In genomic region chr5:140178082-140178410, GRCh38 we compare ENCODE assay signal across 16 cellular contexts. TPM values are rescaled to one million over a fixed set of nuclear protein-coding genes. Genes with fewer than 3 reads are reported as not detected.
A peak's percentile ranks its signal among the peaks of the same experiment; 100 is the strongest.
DNase-seq lines count a peak whose midpoint lies in the region; ATAC-seq and TF ChIP-seq lines count a peak whose summit lies in the region.
"Had no signal": no experiment of that assay in that cellular context is flagged by ENCODE, and none has a peak within 500 bp of the region (broad histone marks: within the 10 kb centered on the region; RNA-seq: fewer than 3 reads in every experiment).

No MANE protein-coding gene starts in this region.

- H3K9ac ChIP-seq in mucosa of stomach (ENCODE audit: low read length) (peak overlapping the region; percentile 99), subcutaneous abdominal adipose tissue (ENCODE audit: low read length in 5 of 5) (peak overlapping the region; percentile 39 to 92 (median 57))

- no peak for TF ChIP-seq CTCF in Calu3 (IDR thresholded peaks at IDR 0.05; ENCODE audit: unreplicated experiment)
- no peak for TF ChIP-seq CTCF in body of pancreas (IDR thresholded peaks at IDR 0.05)

- H3K36me3 Mint-ChIP-seq in Calu3 (ENCODE audit: insufficient read depth, unreplicated experiment) = peaks cover 62% of the 10 kb centered on the region
- H3K36me3 Mint-ChIP-seq: T-cell had no signal

- H3K36me3 ChIP-seq in body of pancreas (replicated peaks in 1 of 2; ENCODE audit: insufficient read depth in 1 of 2, low read depth in 2 of 2) (no peaks in the 10 kb centered on the region), mucosa of stomach (ENCODE audit: control insufficient read depth, insufficient read depth, low read length) (no peaks in the 10 kb centered on the region), subcutaneous abdominal adipose tissue (ENCODE audit: control insufficient read depth in 5 of 5, insufficient read depth in 5 of 5, low read length in 5 of 5) (peaks cover 0 to 3% (median 0%) of the 10 kb centered on the region in 5 donors)

- 7 to 17% methylated on average over 1 of the region's 1 CpG for WGBS in body of pancreas, 2 donors

- BruUV-seq in Calu3 (replicated peaks; lab: Mats Ljungman, UMichigan) = no TSS peak

- H3K27me3 ChIP-seq in body of pancreas (no peaks in the 10 kb centered on the region), mucosa of stomach (ENCODE audit: control insufficient read depth, insufficient read depth, low read length) (no peaks in the 10 kb centered on the region), subcutaneous abdominal adipose tissue (ENCODE audit: control insufficient read depth in 5 of 5, insufficient read depth in 4 of 5, low read length in 5 of 5) (no peaks in the 10 kb centered on the region)

- no peaks in the 10 kb centered on the region for H3K9me3 Mint-ChIP-seq in Calu3 (ENCODE audit: low read depth, unreplicated experiment)
- H3K9me3 Mint-ChIP-seq: memory B cell, T-cell had no signal

- CTCF ChIA-PET in Calu3 (lab: Charles Lee) = interaction anchor here (0.6 to 0.9 kb wide), 3 partner anchors 10 to 97 kb away, joined by 3 to 4 read pairs (median 3); no protein-coding TSS in a partner anchor

- peaks cover 70% of the 10 kb centered on the region for H3K4me1 ChIP-seq in body of pancreas
- peaks cover 53% of the 10 kb centered on the region for H3K4me1 ChIP-seq in mucosa of stomach (ENCODE audit: control insufficient read depth, insufficient read depth, low read length)
- H3K4me1 ChIP-seq in subcutaneous abdominal adipose tissue (ENCODE audit: control insufficient read depth in 5 of 5, insufficient read depth in 5 of 5, low read length in 5 of 5) = peaks cover 2 to 65% (median 63%) of the 10 kb centered on the region in 5 donors

- no peak overlapping the region for H3K4me3 ChIP-seq in body of pancreas
- peak overlapping the region; percentile 56 for H3K4me3 ChIP-seq in mucosa of stomach (ENCODE audit: low read length)
- peak overlapping the region in 1 of 5 donors; percentile 45 for H3K4me3 ChIP-seq in subcutaneous abdominal adipose tissue (ENCODE audit: low read depth in 1 of 5, low read length in 5 of 5)

- H3K4me3 Mint-ChIP-seq in Calu3 (ENCODE audit: low read depth, unreplicated experiment) = no peak overlapping the region
- H3K4me3 Mint-ChIP-seq: memory B cell had no signal

- intact Hi-C loops in Calu3 (cut with micrococcal nuclease; ENCODE audit: unreplicated experiment) (loop anchor here (5.0 kb wide), 1 partner anchor 169 kb away; the partner anchor contains the start of gene HBEGF), body of pancreas (cut with DNase I) (no loop called here)

- H3K27me3 Mint-ChIP-seq in Calu3 (ENCODE audit: unreplicated experiment) = peaks cover 13% of the 10 kb centered on the region
- H3K27me3 Mint-ChIP-seq: memory B cell, T-cell had no signal

- ATAC-seq in body of pancreas (no peak), HG02885 (IDR thresholded peaks at IDR 0.05; ENCODE audit: poor library complexity, unreplicated experiment) (no peak)
- ATAC-seq: T-cell had no signal

- H3K27ac Mint-ChIP-seq in Calu3 (ENCODE audit: unreplicated experiment) = peak overlapping the region; percentile 97
- H3K27ac Mint-ChIP-seq: T-cell had no signal

- H3K4me1 Mint-ChIP-seq in Calu3 (ENCODE audit: low read depth, unreplicated experiment) = peaks cover 67% of the 10 kb centered on the region

- no peak for DNase-seq in Calu3
- DNase-seq in body of pancreas = peak; percentile 46 to 79 (median 68)
- DNase-seq in GF-D8 (lab: John Stamatoyannopoulos, UW) = no peak
- DNase-seq in NCI-H2107 treated with DMSO at 0.1 percent for 48 hours (lab: John Stamatoyannopoulos, UW; ENCODE audit: unreplicated experiment) = no peak
- DNase-seq in NCI-H2171 (lab: John Stamatoyannopoulos, UW) = no peak
- DNase-seq: effector CD4-positive, alpha-beta T cell; NCI-H187; NCI-H748 treated with DMSO at 0.1 percent for 48 hours; RPMI8226; stimulated activated CD4-positive, alpha-beta T cell treated with anti-CD3 and anti-CD28 coated beads, Interleukin-15, amount 100 ng/mL, for 24 hours; substantia nigra; T-cell had no signal

- H3K9me3 ChIP-seq in body of pancreas = no peaks in the 10 kb centered on the region
- H3K9me3 ChIP-seq in mucosa of stomach (ENCODE audit: control insufficient read depth, low read length) = no peaks in the 10 kb centered on the region
- H3K9me3 ChIP-seq in subcutaneous abdominal adipose tissue (ENCODE audit: control insufficient read depth in 5 of 5, low read length in 5 of 5) = no peaks in the 10 kb centered on the region

- H3K27ac ChIP-seq in body of pancreas (peak overlapping the region; percentile 29 to 100 (median 49)), subcutaneous abdominal adipose tissue (ENCODE audit: low read depth, low read length) (peak overlapping the region; percentile 100)

- TF ChIP-seq POLR2A in body of pancreas (IDR thresholded peaks at IDR 0.05) = no peak

RNA-seq across cellular contexts. Expression of gene CYSTM1, which starts 3.1 kb away (rescaled TPM):
- total RNA-seq in Calu3 (2022) = 198 and 259 TPM in 2 replicates
- 10 to 100 TPM; 56.8 to 97.2 TPM for total RNA-seq in body of pancreas

RNA-seq across cellular contexts. Expression of gene IGIP, which starts 52.3 kb away (rescaled TPM):
- total RNA-seq in Calu3 (2022) = 5.9 and 6.2 TPM in 2 replicates
- 10 to 100 TPM in 1 of 2 donors, 1 to 10 TPM in 1; 6.3 to 16.6 TPM for total RNA-seq in body of pancreas

Comparison
In these comparisons a context has a peak if more than half of its experiments do, and no peak if none do; other contexts are left out.
1. DNase-seq: peak in body of pancreas (4 of 4); none in Calu3 (single experiment), GF-D8 (single experiment), NCI-H2107 treated with DMSO at 0.1 percent for 48 hours (single experiment) and NCI-H2171 (single experiment).